Comparison of ENCODE assay signal across 10 cellular contexts in the genomic region with DNA sequence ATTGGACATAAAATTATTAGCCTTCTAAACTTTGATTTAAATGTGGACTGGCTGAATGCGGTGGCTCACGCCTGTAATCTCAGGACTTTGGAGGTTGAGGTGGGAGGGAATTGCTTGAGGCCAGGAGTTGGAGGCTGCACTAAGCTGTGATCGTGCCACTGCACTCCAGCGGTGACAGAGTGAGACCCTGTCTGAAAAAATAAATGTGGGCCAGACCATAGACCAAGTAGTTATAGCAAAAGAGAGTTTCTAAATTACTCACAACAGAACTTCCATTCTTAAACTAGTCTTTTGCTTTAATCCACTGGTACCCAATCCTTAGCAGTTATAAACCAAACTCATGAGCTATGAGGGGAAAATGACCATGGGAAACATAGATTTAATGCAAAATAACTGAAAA. TPM values are rescaled to one million over a fixed set of nuclear protein-coding genes. Genes with fewer than 3 reads are reported as not detected.
DNase-seq lines count a peak whose midpoint lies in the region; ATAC-seq and TF ChIP-seq lines count a peak whose summit lies in the region.
"Had no signal": no experiment of that assay in that cellular context is flagged by ENCODE, and none has a peak within 500 bp of the region (broad histone marks: within the 10 kb centered on the region; RNA-seq: fewer than 3 reads in every experiment).

No MANE protein-coding gene starts in this region.

- ATAC-seq in GM18499 (IDR thresholded peaks at IDR 0.05; ENCODE audit: insufficient read depth, unreplicated experiment) (peak; percentile 42), GM21390 (IDR thresholded peaks at IDR 0.05; ENCODE audit: unreplicated experiment) (peak; percentile 83), HG03442 (IDR thresholded peaks at IDR 0.05; ENCODE audit: unreplicated experiment) (peak; percentile 72), natural killer cell (no peak), GM19328 (IDR thresholded peaks at IDR 0.05; ENCODE audit: unreplicated experiment) (no peak)

- no peak for TF ChIP-seq CTCF in natural killer cell (IDR thresholded peaks at IDR 0.05)

- H3K36me3 Mint-ChIP-seq in natural killer cell = no peaks in the 10 kb centered on the region

- DNase-seq in natural killer cell (no peak), medulla oblongata (ENCODE audit: extremely low spot score) (no peak), NCI-H2171 treated with DMSO at 0.1 percent for 48 hours (lab: John Stamatoyannopoulos, UW) (no peak)
- DNase-seq: activated CD4-positive, alpha-beta T cell treated with anti-CD3 and anti-CD28 coated beads for 4 hours; colonic mucosa; NCI-H2081 had no signal

- H3K9me3 Mint-ChIP-seq in natural killer cell = no peaks in the 10 kb centered on the region

- intact Hi-C loops in natural killer cell (cut with micrococcal nuclease) = loop anchor here (5.0 kb wide), 1 partner anchor 178 kb away; no protein-coding TSS in a partner anchor

- H3K4me1 Mint-ChIP-seq in natural killer cell = peaks cover 42 to 54% of the 10 kb centered on the region in 2 donors

- H3K27ac Mint-ChIP-seq in natural killer cell = peak overlapping the region; percentile 37 to 68

- H3K4me3 Mint-ChIP-seq in natural killer cell = no peak overlapping the region

- no peaks in the 10 kb centered on the region for H3K27me3 Mint-ChIP-seq in natural killer cell (ENCODE audit: low read depth in 2 of 2)

RNA-seq across cellular contexts. Expression of gene RAP1A, which starts 35.2 kb away (rescaled TPM):
- 100 to 1,000 TPM in 2 of 3 donors, 10 to 100 TPM in 1; 83.7 to 112 (median 104) TPM for total RNA-seq in natural killer cell

Comparison
In these comparisons a context has a peak if more than half of its experiments do, and no peak if none do; other contexts are left out.
1. ATAC-seq: peak in GM18499 (single experiment), GM21390 (single experiment) and HG03442 (single experiment); none in natural killer cell (0 of 3) and GM19328 (single experiment).